7 cellular contexts compared by ENCODE assay signal in the genomic region with DNA sequence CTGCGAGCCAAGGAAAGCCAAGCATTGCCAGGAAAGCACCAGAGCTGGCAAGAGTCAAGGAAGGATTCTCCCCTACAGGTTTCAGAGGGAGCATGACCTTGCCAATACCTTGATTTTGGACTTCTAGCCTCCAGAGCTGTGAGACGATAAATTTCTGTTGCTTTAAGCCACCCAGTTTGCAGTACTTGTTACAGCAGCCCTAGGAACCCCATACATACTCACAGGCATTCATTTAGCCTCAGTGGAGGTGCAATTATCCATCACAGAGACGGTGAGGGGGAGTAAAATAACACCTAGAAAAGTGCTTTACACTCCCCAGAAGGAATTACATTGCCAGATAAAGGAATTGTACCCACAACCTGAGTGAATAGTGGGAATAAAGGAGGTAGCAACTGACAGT.
"Had no signal": no experiment of that assay in that cellular context is flagged by ENCODE, and none has a peak within 500 bp of the region (broad histone marks: within the 10 kb centered on the region; RNA-seq: fewer than 3 reads in every experiment).

No MANE protein-coding gene starts in this region.

- H3K9ac ChIP-seq: GM23248 had no signal

- H3K27ac ChIP-seq: GM23248 had no signal

- H3K4me3 ChIP-seq: GM23248 had no signal

- DNase-seq: GM23248, H9, HCEC 1CT, KG1 had no signal

- FAIRE-seq: H1, H54, HTR-8/SVneo had no signal

- H2AFZ ChIP-seq: GM23248 had no signal
